26 cellular contexts compared by ENCODE assay signal in genomic region chr3:94909726-94910125, GRCh38.
A peak's percentile ranks its signal among the peaks of the same experiment; 100 is the strongest.
DNase-seq lines count a peak whose midpoint lies in the region; ATAC-seq, FAIRE-seq and TF ChIP-seq lines count a peak whose summit lies in the region.
"Had no signal": no experiment of that assay in that cellular context is flagged by ENCODE, and none has a peak within 500 bp of the region (broad histone marks: within the 10 kb centered on the region; RNA-seq: fewer than 3 reads in every experiment).

No MANE protein-coding gene starts in this region.

- no peak for ATAC-seq in pancreas
- ATAC-seq: A549 had no signal

- H3K27me3 Mint-ChIP-seq in Caco-2 (ENCODE audit: insufficient read depth, unreplicated experiment) = no peaks in the 10 kb centered on the region
- H3K27me3 Mint-ChIP-seq in mesothelial cell of epicardium (ENCODE audit: low read depth) = no peaks in the 10 kb centered on the region
- H3K27me3 Mint-ChIP-seq: CD4-positive, alpha-beta T cell; CD8-positive, alpha-beta memory T cell had no signal

- no peaks in the 10 kb centered on the region for H3K27me3 ChIP-seq in Caco-2 (replicated peaks; ENCODE audit: control insufficient read depth, insufficient read depth, low read length)
- H3K27me3 ChIP-seq in pancreas = no peaks in the 10 kb centered on the region
- H3K27me3 ChIP-seq: BE2C; BLaER1 treated with 17β-estradiol and CSF1 and Interleukin-3, amounts not matched to agents 10 nM and 100 nM had no signal

- DNase-seq in Caco-2 (no peak), NCI-H226 (peak; percentile 20), islet precursor cell (peak; percentile 60), mesothelial cell of epicardium (ENCODE audit: low spot score in 2 of 2, unreplicated experiment in 2 of 2) (no peak), NCI-H345 treated with DMSO at 0.1 percent for 48 hours (lab: John Stamatoyannopoulos, UW; ENCODE audit: unreplicated experiment) (no peak), T1000 (lab: John Stamatoyannopoulos, UW) (no peak), HT-29 (ENCODE audit: low spot score) (no peak), pancreas (no peak)
- DNase-seq: 8988T; ACHN; AML-193; BE2C; Calu3; CD4-positive, alpha-beta T cell; CD8-positive, alpha-beta memory T cell; DMS153; DND-41; GOT3; H7; HCEC 1CT had no signal

- H3K27ac ChIP-seq in pancreas = no peak overlapping the region
- H3K27ac ChIP-seq: A549; BLaER1 treated with 17β-estradiol and CSF1 and Interleukin-3, amounts not matched to agents 10 nM and 100 nM had no signal

- peaks cover 7% of the 10 kb centered on the region for H3K4me1 Mint-ChIP-seq in Caco-2 (ENCODE audit: low read depth, unreplicated experiment)
- H3K4me1 Mint-ChIP-seq in mesothelial cell of epicardium = peaks cover 14% of the 10 kb centered on the region
- H3K4me1 Mint-ChIP-seq: CD14-positive monocyte; CD8-positive, alpha-beta memory T cell had no signal

- intact Hi-C loops in Caco-2 (cut with micrococcal nuclease; ENCODE audit: unreplicated experiment) (no loop called here), pancreas (cut with DNase I) (no loop called here)

- H3K4me3 ChIP-seq in Caco-2 (ENCODE audit: low read depth, low read length) (no peak overlapping the region), pancreas (no peak overlapping the region)
- H3K4me3 ChIP-seq: A549; BLaER1 treated with 17β-estradiol and CSF1 and Interleukin-3, amounts not matched to agents 10 nM and 100 nM had no signal

- TF ChIP-seq CTCF in Caco-2 (IDR thresholded peaks at IDR 0.05; ENCODE audit: insufficient read depth in 1 of 2, low read depth in 1 of 2, low read length in 1 of 2, severe bottlenecking in 1 of 2, unreplicated experiment in 1 of 2) (no peak), mesothelial cell of epicardium (IDR thresholded peaks at IDR 0.05; ENCODE audit: unreplicated experiment) (no peak), pancreas (IDR thresholded peaks at IDR 0.05) (no peak)

- BruUV-seq in Caco-2 (replicated peaks; lab: Mats Ljungman, UMichigan) = no TSS peak

- H3K4me3 Mint-ChIP-seq in Caco-2 (ENCODE audit: unreplicated experiment) = peak overlapping the region; percentile 67
- no peak overlapping the region for H3K4me3 Mint-ChIP-seq in mesothelial cell of epicardium
- H3K4me3 Mint-ChIP-seq: CD14-positive monocyte; CD4-positive, alpha-beta T cell; CD8-positive, alpha-beta memory T cell had no signal

- H3K36me3 ChIP-seq in Caco-2 (ENCODE audit: control insufficient read depth, insufficient read depth, low read length) = no peaks in the 10 kb centered on the region
- H3K36me3 ChIP-seq in pancreas = no peaks in the 10 kb centered on the region
- H3K36me3 ChIP-seq: BE2C; BLaER1 treated with 17β-estradiol and CSF1 and Interleukin-3, amounts not matched to agents 10 nM and 100 nM had no signal

- FAIRE-seq in pancreas (lab: Jason Lieb, UNC) = no peak
- FAIRE-seq: A549, G401.6, GM12892, GM19239 had no signal

- H3K9me3 Mint-ChIP-seq in Caco-2 (ENCODE audit: unreplicated experiment) (peaks cover 10% of the 10 kb centered on the region), mesothelial cell of epicardium (no peaks in the 10 kb centered on the region)
- H3K9me3 Mint-ChIP-seq: CD4-positive, alpha-beta T cell had no signal

- no peaks in the 10 kb centered on the region for H3K9me3 ChIP-seq in Caco-2
- H3K9me3 ChIP-seq in pancreas = no peaks in the 10 kb centered on the region
- H3K9me3 ChIP-seq: A549; BE2C; BLaER1 treated with 17β-estradiol and CSF1 and Interleukin-3, amounts not matched to agents 10 nM and 100 nM had no signal

- 77 to 85% methylated on average over 2 of the region's 2 CpGs for WGBS in pancreas, 2 donors

- CTCF ChIA-PET in Caco-2 (lab: Charles Lee) = no interaction called here

- POLR2A ChIA-PET in Caco-2 (lab: Charles Lee) = no interaction called here

- H3K36me3 Mint-ChIP-seq in Caco-2 (ENCODE audit: insufficient read depth, unreplicated experiment) = no peaks in the 10 kb centered on the region
- H3K36me3 Mint-ChIP-seq in mesothelial cell of epicardium = no peaks in the 10 kb centered on the region
- H3K36me3 Mint-ChIP-seq: CD14-positive monocyte; CD8-positive, alpha-beta memory T cell had no signal

- H3K4me1 ChIP-seq in Caco-2 = peaks cover 14% of the 10 kb centered on the region; the same call in 1 of the 2 replicates
- H3K4me1 ChIP-seq in pancreas = no peaks in the 10 kb centered on the region
- H3K4me1 ChIP-seq: A549; BE2C; BLaER1 treated with 17β-estradiol and CSF1 and Interleukin-3, amounts not matched to agents 10 nM and 100 nM had no signal

- peak overlapping the region; percentile 56 for H3K27ac Mint-ChIP-seq in Caco-2 (ENCODE audit: unreplicated experiment)
- peak overlapping the region; percentile 87 for H3K27ac Mint-ChIP-seq in mesothelial cell of epicardium
- H3K27ac Mint-ChIP-seq: CD14-positive monocyte; CD4-positive, alpha-beta T cell; CD8-positive, alpha-beta memory T cell had no signal

Comparison
In these comparisons a context has a peak if more than half of its experiments do, and no peak if none do; other contexts are left out.
1. DNase-seq: peak in NCI-H226 (single experiment) and islet precursor cell (single experiment); none in Caco-2 (0 of 2), mesothelial cell of epicardium (0 of 2), NCI-H345 treated with DMSO at 0.1 percent for 48 hours (single experiment), T1000 (single experiment), HT-29 (single experiment) and pancreas (0 of 6).